Comparison of ENCODE assay signal across 8 cellular contexts in the genomic region with DNA sequence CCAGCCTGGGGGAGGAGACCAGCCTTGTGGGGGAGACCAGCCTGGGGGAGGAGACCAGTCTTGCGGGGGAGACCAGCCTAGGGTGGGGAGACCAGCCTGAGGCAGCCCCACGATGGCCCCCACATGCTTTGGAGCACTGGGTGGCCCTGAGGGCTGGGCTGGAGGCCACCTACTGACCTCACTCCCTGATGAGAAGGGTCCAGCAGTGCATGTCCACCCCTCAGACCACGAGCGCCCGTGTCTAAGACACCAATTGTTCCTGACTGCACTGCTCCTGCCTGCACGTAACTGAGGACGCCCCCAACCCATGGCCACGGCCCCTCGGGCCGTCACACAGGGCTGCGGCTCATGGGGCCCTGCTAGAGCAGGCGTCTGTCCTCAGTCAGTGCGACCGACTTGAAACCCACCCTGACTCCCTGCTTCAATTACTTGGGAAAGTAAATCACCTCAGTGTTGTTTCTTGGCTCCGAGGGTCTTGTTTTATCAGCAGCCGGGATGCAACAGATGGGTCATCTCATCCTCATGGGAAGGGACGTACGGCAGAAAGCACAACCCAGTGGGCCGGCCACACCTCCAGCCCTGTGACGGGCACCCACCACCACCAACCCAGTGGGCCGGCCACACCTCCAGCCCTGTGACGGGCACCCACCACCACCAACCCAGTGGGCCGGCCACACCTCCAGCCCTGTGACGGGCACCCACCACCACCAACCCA. TPM values are rescaled to one million over a fixed set of nuclear protein-coding genes. Genes with fewer than 3 reads are reported as not detected.
A peak's percentile ranks its signal among the peaks of the same experiment; 100 is the strongest.
DNase-seq lines count a peak whose midpoint lies in the region; ATAC-seq and TF ChIP-seq lines count a peak whose summit lies in the region.

A gene (minus strand): TSS at position 550 of the 715 bp plus-strand sequence. CDS start 1,643 bp downstream, outside the sequence.

- H3K27me3 ChIP-seq in breast epithelium, result no peaks in the 10 kb centered on the region
- H3K27me3 ChIP-seq in gastrocnemius medialis, result no peaks in the 10 kb centered on the region

- H3K4me3 ChIP-seq in breast epithelium (peak within 1 kb of the TSS; percentile 39 to 78 (median 75)), iPS-18c (ENCODE audit: insufficient read depth, low read depth, low read length) (peak within 1 kb of the TSS; percentile 84), gastrocnemius medialis (peak within 1 kb of the TSS; percentile 49 to 92 (median 64))

- intact Hi-C loops in breast epithelium (cut with DNase I; ENCODE audit: low total_unique reads), result no loop called here
- intact Hi-C loops in gastrocnemius medialis (cut with DNase I; ENCODE audit: low total_unique reads), result no loop called here

- H3K9me3 ChIP-seq in breast epithelium (no peaks in the 10 kb centered on the region), iPS-18c (ENCODE audit: control insufficient read depth, insufficient read depth, low read length) (no peaks in the 10 kb centered on the region), gastrocnemius medialis (no peaks in the 10 kb centered on the region)

- peak within 1 kb of the TSS; percentile 82 to 83 for H3K27ac ChIP-seq in breast epithelium
- H3K27ac ChIP-seq in gastrocnemius medialis, result peak within 1 kb of the TSS; percentile 73 to 94 (median 86)

- ATAC-seq in gastrocnemius medialis (peak; percentile 25 to 48), GM21381 (IDR thresholded peaks at IDR 0.05; ENCODE audit: unreplicated experiment) (no peak)

- TF ChIP-seq POLR2A in breast epithelium (IDR thresholded peaks at IDR 0.05) (no peak), gastrocnemius medialis (IDR thresholded peaks at IDR 0.05) (no peak)

- H3K36me3 ChIP-seq in breast epithelium, result no peaks in the 10 kb centered on the region
- H3K36me3 ChIP-seq in gastrocnemius medialis, result no peaks in the 10 kb centered on the region

- peaks cover 4 to 9% of the 10 kb centered on the region in 2 donors for H3K4me1 ChIP-seq in breast epithelium
- peaks cover 17 to 25% of the 10 kb centered on the region in 2 donors for H3K4me1 ChIP-seq in gastrocnemius medialis

- in situ Hi-C loops in GM13976 (cut with MboI; ENCODE audit: low sequenced_read_pairs, unreplicated experiment) (no loop called here), gastrocnemius medialis (cut with MboI; ENCODE audit: low sequenced_read_pairs in 4 of 4) (no loop called here)

- TF ChIP-seq CTCF in GM13976 (IDR thresholded peaks at IDR 0.05; ENCODE audit: borderline replicate concordance, control extremely low read depth, extremely low read depth, insufficient read depth, missing control alignments) (no peak), breast epithelium (IDR thresholded peaks at IDR 0.05) (no peak), gastrocnemius medialis (IDR thresholded peaks at IDR 0.05 in 4 of 5, conservative IDR thresholded peaks at IDR 0.05 in 1 of 5) (no peak)

- DNase-seq in GM13976 (ENCODE audit: low spot score), result peak; percentile 83
- peak; percentile 10 for DNase-seq in HT-29 (ENCODE audit: low spot score)
- DNase-seq in SKM-1 treated with dmso at 0.1 percent for 144 hours (lab: John Stamatoyannopoulos, UW; ENCODE audit: unreplicated experiment), result peak; percentile 59
- DNase-seq in breast epithelium (ENCODE audit: low spot score in 2 of 2), result peak in 1 of 2 donors; percentile 76
- DNase-seq in gastrocnemius medialis, result peak in 1 of 2 donors; percentile 77
- DNase-seq in NK-92 treated with Interleukin-12 subunit alpha and Interleukin-12 subunit beta, amount 100 ng/mL, for 24 hours (lab: John Stamatoyannopoulos, UW), result no peak

RNA-seq across cellular contexts. Expression of the gene that starts here (rescaled TPM):
- total RNA-seq in HT-29 (2014; rRNA removed; shearing (Covaris generic)), result 8.3 and 12.7 TPM in 2 replicates
- 1 to 10 TPM; 1.6 to 7.0 (median 6.2) TPM for total RNA-seq in breast epithelium
- total RNA-seq in gastrocnemius medialis, result 10 to 100 TPM in 1 of 4 donors, 1 to 10 TPM in 3; 1.5 to 11.9 (median 3.0) TPM
